In genomic region chr18:36851202-36851590, GRCh38 we compare ENCODE assay signal across 21 cellular contexts.
"Had no signal": no experiment of that assay in that cellular context is flagged by ENCODE, and none has a peak within 500 bp of the region (broad histone marks: within the 10 kb centered on the region; RNA-seq: fewer than 3 reads in every experiment).

No MANE protein-coding gene starts in this region.

- H3K27me3 Mint-ChIP-seq: activated naive CD4-positive, alpha-beta T cell treated with anti-CD3 and anti-CD28 coated beads, Interleukin-2, amount 50 U/mL, for 24 hours; stimulated activated naive CD8-positive, alpha-beta T cell treated with anti-CD3 and anti-CD28 coated beads, Interleukin-15, amount 100 ng/mL, for 72 hours had no signal

- H3K27ac ChIP-seq: adrenal gland, ascending aorta, esophagus muscularis mucosa, gastrocnemius medialis, neutrophil, pancreas, suprapubic skin, tibial nerve had no signal

- DNase-seq: activated CD4-positive, alpha-beta T cell treated with anti-CD3 and anti-CD28 coated beads for 4 hours; activated CD4-positive, alpha-beta T cell treated with anti-CD3 and anti-CD28 coated beads, Interleukin-2, amount 50 U/mL, for 48 hours; activated CD4-positive, CD25-positive, alpha-beta regulatory T cell; activated CD8-positive, alpha-beta memory T cell treated with anti-CD3 and anti-CD28 coated beads, Interleukin-2, amount 50 U/mL, for 48 hours; activated gamma-delta T cell treated with Interleukin-2 at 50 U/mL for 16 hours; central memory CD4-positive, alpha-beta T cell; effector memory CD4-positive, alpha-beta T cell; gastrocnemius medialis; left ventricle myocardium superior; pancreas; right cardiac atrium; stimulated activated naive CD8-positive, alpha-beta T cell treated with anti-CD3 and anti-CD28 coated beads, Interleukin-15, amount 100 ng/mL, for 72 hours had no signal

- H3K4me1 Mint-ChIP-seq: activated naive CD4-positive, alpha-beta T cell treated with anti-CD3 and anti-CD28 coated beads, Interleukin-2, amount 50 U/mL, for 24 hours; nephron; stimulated activated naive CD8-positive, alpha-beta T cell treated with anti-CD3 and anti-CD28 coated beads, Interleukin-15, amount 100 ng/mL, for 72 hours had no signal

- H3K27me3 ChIP-seq: adrenal gland, ascending aorta, esophagus muscularis mucosa, gastrocnemius medialis, neutrophil, pancreas, suprapubic skin, tibial nerve had no signal

- H3K36me3 ChIP-seq: adrenal gland, gastrocnemius medialis, neutrophil, pancreas had no signal

- H3K27ac Mint-ChIP-seq: activated naive CD4-positive, alpha-beta T cell treated with anti-CD3 and anti-CD28 coated beads, Interleukin-2, amount 50 U/mL, for 24 hours; activated T-helper 1 cell treated with anti-CD3 and anti-CD28 coated beads, Interleukin-12 subunit alpha, Interleukin-12 subunit beta, Interleukin-2, Interleukin-4 antibody, amounts not matched to agents 30 ng/mL and 10 ng/mL and 1 ng/mL, durations not matched to agents 14 hours and 24 hours and 36 hours; nephron had no signal

- H3K4me3 Mint-ChIP-seq: activated naive CD4-positive, alpha-beta T cell treated with anti-CD3 and anti-CD28 coated beads, Interleukin-2, amount 50 U/mL, for 24 hours; activated T-helper 1 cell treated with anti-CD3 and anti-CD28 coated beads, Interleukin-12 subunit alpha, Interleukin-12 subunit beta, Interleukin-2, Interleukin-4 antibody, amounts not matched to agents 30 ng/mL and 10 ng/mL and 1 ng/mL, durations not matched to agents 14 hours and 24 hours and 36 hours; nephron; stimulated activated naive CD8-positive, alpha-beta T cell treated with anti-CD3 and anti-CD28 coated beads, Interleukin-15, amount 100 ng/mL, for 72 hours had no signal

- ATAC-seq: left ventricle myocardium superior had no signal

- H3K4me1 ChIP-seq: adrenal gland, ascending aorta, esophagus muscularis mucosa, gastrocnemius medialis, pancreas, tibial nerve had no signal

- H3K9me3 ChIP-seq: adrenal gland, esophagus muscularis mucosa, gastrocnemius medialis, neutrophil, pancreas, suprapubic skin had no signal

- H3K4me3 ChIP-seq: adrenal gland, ascending aorta, esophagus muscularis mucosa, gastrocnemius medialis, pancreas, suprapubic skin, tibial nerve had no signal
